ENCODE assay signal across 23 cellular contexts in genomic region chr19:6270076-6270745, GRCh38. TPM values are rescaled to one million over a fixed set of nuclear protein-coding genes. Genes with fewer than 3 reads are reported as not detected.
DNase-seq lines count a peak whose midpoint lies in the region; ATAC-seq and TF ChIP-seq lines count a peak whose summit lies in the region.
"Had no signal": no experiment of that assay in that cellular context is flagged by ENCODE, and none has a peak within 500 bp of the region (broad histone marks: within the 10 kb centered on the region; RNA-seq: fewer than 3 reads in every experiment).

No MANE protein-coding gene starts in this region.

- DNase-seq in activated CD8-positive, alpha-beta T cell treated with anti-CD3 and anti-CD28 coated beads for 36 hours = no peak
- DNase-seq in activated CD8-positive, alpha-beta T cell treated with anti-CD3 and anti-CD28 coated beads, Interleukin-2, amount 10 ng/mL, durations not matched to agents 7 days and 5 days = no peak
- DNase-seq in endothelial cell (ENCODE audit: low spot score) (no peak), nephron progenitor cell (no peak), Calu3 (no peak), H4 (ENCODE audit: low spot score) (no peak), GM19238 (ENCODE audit: insufficient read length, low spot score) (no peak)
- DNase-seq: 8988T; activated CD4-positive, CD25-positive, alpha-beta regulatory T cell treated with anti-CD3 and anti-CD28 coated beads, Interleukin-2, amount 50 U/mL, for 72 hours; activated CD8-positive, alpha-beta memory T cell treated with anti-CD3 and anti-CD28 coated beads, Interleukin-2, amount 50 U/mL, for 48 hours; esophagus squamous epithelium; KG1; NCI-H1105; NCI-H69; OCI-M1; SJCRH30; stimulated activated CD4-positive, alpha-beta T cell treated with anti-CD3 and anti-CD28 coated beads, Interleukin-4, amount 100 ng/mL, for 4 hours; stimulated activated CD8-positive, alpha-beta memory T cell treated with anti-CD3 and anti-CD28 coated beads, Interleukin-4, amount 100 ng/mL, for 48 hours; T-helper 2 cell had no signal

- H3K9me3 Mint-ChIP-seq in activated CD8-positive, alpha-beta T cell treated with anti-CD3 and anti-CD28 coated beads for 36 hours = no peaks in the 10 kb centered on the region
- no peaks in the 10 kb centered on the region for H3K9me3 Mint-ChIP-seq in activated CD8-positive, alpha-beta T cell treated with anti-CD3 and anti-CD28 coated beads, Interleukin-2, amount 10 ng/mL, durations not matched to agents 7 days and 5 days (ENCODE audit: insufficient read depth)
- H3K9me3 Mint-ChIP-seq in endothelial cell (ENCODE audit: unreplicated experiment) = no peaks in the 10 kb centered on the region
- no peaks in the 10 kb centered on the region for H3K9me3 Mint-ChIP-seq in nephron progenitor cell
- no peaks in the 10 kb centered on the region for H3K9me3 Mint-ChIP-seq in Calu3 (ENCODE audit: low read depth, unreplicated experiment)

- H3K36me3 Mint-ChIP-seq in activated CD8-positive, alpha-beta T cell treated with anti-CD3 and anti-CD28 coated beads for 36 hours (ENCODE audit: low read depth) = peaks cover 17% of the 10 kb centered on the region
- H3K36me3 Mint-ChIP-seq in activated CD8-positive, alpha-beta T cell treated with anti-CD3 and anti-CD28 coated beads, Interleukin-2, amount 10 ng/mL, durations not matched to agents 7 days and 5 days (ENCODE audit: low read depth) = peaks cover 29% of the 10 kb centered on the region
- H3K36me3 Mint-ChIP-seq in endothelial cell (ENCODE audit: low read depth, unreplicated experiment) = peaks cover 22% of the 10 kb centered on the region
- H3K36me3 Mint-ChIP-seq in nephron progenitor cell (ENCODE audit: low read depth) = peaks cover 40% of the 10 kb centered on the region
- peaks cover 5% of the 10 kb centered on the region for H3K36me3 Mint-ChIP-seq in Calu3 (ENCODE audit: insufficient read depth, unreplicated experiment)

- TF ChIP-seq CTCF in activated CD8-positive, alpha-beta T cell treated with anti-CD3 and anti-CD28 coated beads for 36 hours (IDR thresholded peaks at IDR 0.05) = no peak
- TF ChIP-seq CTCF in endothelial cell (IDR thresholded peaks at IDR 0.05; ENCODE audit: unreplicated experiment) = no peak
- no peak for TF ChIP-seq CTCF in nephron progenitor cell (IDR thresholded peaks at IDR 0.05)
- no peak for TF ChIP-seq CTCF in Calu3 (IDR thresholded peaks at IDR 0.05; ENCODE audit: unreplicated experiment)

- H3K36me3 ChIP-seq in urinary bladder (ENCODE audit: insufficient read depth) = no peaks in the 10 kb centered on the region

- peak overlapping the region; percentile 2 for H3K27ac ChIP-seq in urinary bladder (ENCODE audit: low read depth)
- H3K27ac ChIP-seq: HL-60, SJCRH30 had no signal

- no peak for ATAC-seq in activated CD8-positive, alpha-beta T cell treated with anti-CD3 and anti-CD28 coated beads for 36 hours
- ATAC-seq in activated CD8-positive, alpha-beta T cell treated with anti-CD3 and anti-CD28 coated beads, Interleukin-2, amount 10 ng/mL, durations not matched to agents 7 days and 5 days = no peak

- H3K4me3 ChIP-seq in urinary bladder (ENCODE audit: low read depth, low read length) = no peak overlapping the region
- H3K4me3 ChIP-seq: HAP-1, SJCRH30, suprapubic skin had no signal

- 88% methylated on average over 31 of the region's 31 CpGs for WGBS in urinary bladder

- no peaks in the 10 kb centered on the region for H3K27me3 Mint-ChIP-seq in activated CD8-positive, alpha-beta T cell treated with anti-CD3 and anti-CD28 coated beads for 36 hours
- H3K27me3 Mint-ChIP-seq in activated CD8-positive, alpha-beta T cell treated with anti-CD3 and anti-CD28 coated beads, Interleukin-2, amount 10 ng/mL, durations not matched to agents 7 days and 5 days (ENCODE audit: low read depth) = no peaks in the 10 kb centered on the region
- peaks cover 13% of the 10 kb centered on the region for H3K27me3 Mint-ChIP-seq in endothelial cell (ENCODE audit: unreplicated experiment)
- H3K27me3 Mint-ChIP-seq in nephron progenitor cell (ENCODE audit: low read depth, poor library complexity) = no peaks in the 10 kb centered on the region
- no peaks in the 10 kb centered on the region for H3K27me3 Mint-ChIP-seq in Calu3 (ENCODE audit: unreplicated experiment)

- H3K4me1 Mint-ChIP-seq in activated CD8-positive, alpha-beta T cell treated with anti-CD3 and anti-CD28 coated beads for 36 hours (ENCODE audit: low read depth) = peaks cover 25% of the 10 kb centered on the region
- peaks cover 3% of the 10 kb centered on the region for H3K4me1 Mint-ChIP-seq in activated CD8-positive, alpha-beta T cell treated with anti-CD3 and anti-CD28 coated beads, Interleukin-2, amount 10 ng/mL, durations not matched to agents 7 days and 5 days (ENCODE audit: low read depth)
- H3K4me1 Mint-ChIP-seq in endothelial cell (ENCODE audit: unreplicated experiment) = peaks cover 36% of the 10 kb centered on the region
- peaks cover 83% of the 10 kb centered on the region for H3K4me1 Mint-ChIP-seq in nephron progenitor cell
- H3K4me1 Mint-ChIP-seq in Calu3 (ENCODE audit: low read depth, unreplicated experiment) = peaks cover 17% of the 10 kb centered on the region

- intact Hi-C loops in activated CD8-positive, alpha-beta T cell treated with anti-CD3 and anti-CD28 coated beads for 36 hours (cut with micrococcal nuclease) = no loop called here
- intact Hi-C loops in Calu3 (cut with micrococcal nuclease; ENCODE audit: unreplicated experiment) = no loop called here

- H3K4me1 ChIP-seq in urinary bladder (ENCODE audit: insufficient read depth) = peaks cover 4% of the 10 kb centered on the region
- H3K4me1 ChIP-seq: SJCRH30 had no signal

- no TSS peak for BruUV-seq in Calu3 (replicated peaks; lab: Mats Ljungman, UMichigan)

- CTCF ChIA-PET in activated CD8-positive, alpha-beta T cell treated with anti-CD3 and anti-CD28 coated beads for 36 hours (lab: Charles Lee) = interaction anchor here (0.9 kb wide), 1 partner anchor 9 kb away, joined by 3 read pairs; no protein-coding TSS in a partner anchor
- CTCF ChIA-PET in activated CD8-positive, alpha-beta T cell treated with anti-CD3 and anti-CD28 coated beads, Interleukin-2, amount 10 ng/mL, durations not matched to agents 7 days and 5 days (lab: Charles Lee) = interaction anchor here (1.3 to 1.5 kb wide), 2 partner anchors 9 to 52 kb away, joined by 5 to 6 read pairs; no protein-coding TSS in a partner anchor
- CTCF ChIA-PET in Calu3 (lab: Charles Lee) = no interaction called here

- POLR2A ChIA-PET in activated CD8-positive, alpha-beta T cell treated with anti-CD3 and anti-CD28 coated beads for 36 hours (lab: Charles Lee) = interaction anchor here (0.7 to 1.3 kb wide), 2 partner anchors 12 to 466 kb away, joined by 3 to 4 read pairs; partner anchors contain the start of gene NRTN
- POLR2A ChIA-PET in activated CD8-positive, alpha-beta T cell treated with anti-CD3 and anti-CD28 coated beads, Interleukin-2, amount 10 ng/mL, durations not matched to agents 7 days and 5 days (lab: Charles Lee) = interaction anchor here (0.6 kb wide), 1 partner anchor 68 kb away, joined by 3 read pairs; no protein-coding TSS in a partner anchor

- peak overlapping the region; percentile 13 for H3K27ac Mint-ChIP-seq in activated CD8-positive, alpha-beta T cell treated with anti-CD3 and anti-CD28 coated beads for 36 hours
- no peak overlapping the region for H3K27ac Mint-ChIP-seq in activated CD8-positive, alpha-beta T cell treated with anti-CD3 and anti-CD28 coated beads, Interleukin-2, amount 10 ng/mL, durations not matched to agents 7 days and 5 days
- H3K27ac Mint-ChIP-seq in endothelial cell (ENCODE audit: unreplicated experiment) = peak overlapping the region; percentile 74
- H3K27ac Mint-ChIP-seq in nephron progenitor cell = peak overlapping the region; percentile 91
- H3K27ac Mint-ChIP-seq in Calu3 (ENCODE audit: unreplicated experiment) = no peak overlapping the region

- no peak overlapping the region for H3K4me3 Mint-ChIP-seq in activated CD8-positive, alpha-beta T cell treated with anti-CD3 and anti-CD28 coated beads for 36 hours
- no peak overlapping the region for H3K4me3 Mint-ChIP-seq in activated CD8-positive, alpha-beta T cell treated with anti-CD3 and anti-CD28 coated beads, Interleukin-2, amount 10 ng/mL, durations not matched to agents 7 days and 5 days
- H3K4me3 Mint-ChIP-seq in endothelial cell (ENCODE audit: unreplicated experiment) = peak overlapping the region; percentile 51
- H3K4me3 Mint-ChIP-seq in nephron progenitor cell = peak overlapping the region; percentile 20
- no peak overlapping the region for H3K4me3 Mint-ChIP-seq in Calu3 (ENCODE audit: low read depth, unreplicated experiment)

RNA-seq across cellular contexts. Expression of gene MLLT1, which starts 9.6 kb away (rescaled TPM):
- total RNA-seq in activated CD8-positive, alpha-beta T cell treated with anti-CD3 and anti-CD28 coated beads for 36 hours = 10 to 100 TPM; 41.4 to 44.6 TPM
- total RNA-seq in activated CD8-positive, alpha-beta T cell treated with anti-CD3 and anti-CD28 coated beads, Interleukin-2, amount 10 ng/mL, durations not matched to agents 7 days and 5 days = 10 to 100 TPM; 37.3 to 48.7 TPM
- 59.2 TPM for total RNA-seq in endothelial cell (ENCODE audit: unreplicated experiment)
- 7.5 TPM for total RNA-seq in urinary bladder
- 46.6 TPM for polyA plus RNA-seq in urinary bladder
- 45.8 and 49.8 TPM in 2 replicates for total RNA-seq in Calu3 (2022)
- total RNA-seq in H4 (2014; rRNA removed; shearing (Covaris generic)) = 8.1 and 9.6 TPM in 2 replicates

Comparison
In these comparisons a context has a peak if more than half of its experiments do, and no peak if none do; other contexts are left out.
1. H3K27ac Mint-ChIP-seq: peak in activated CD8-positive, alpha-beta T cell treated with anti-CD3 and anti-CD28 coated beads for 36 hours (single experiment), endothelial cell (single experiment) and nephron progenitor cell (single experiment); none in activated CD8-positive, alpha-beta T cell treated with anti-CD3 and anti-CD28 coated beads, Interleukin-2, amount 10 ng/mL, durations not matched to agents 7 days and 5 days (single experiment) and Calu3 (single experiment).
2. H3K4me3 Mint-ChIP-seq: peak in endothelial cell (single experiment) and nephron progenitor cell (single experiment); none in activated CD8-positive, alpha-beta T cell treated with anti-CD3 and anti-CD28 coated beads for 36 hours (single experiment), activated CD8-positive, alpha-beta T cell treated with anti-CD3 and anti-CD28 coated beads, Interleukin-2, amount 10 ng/mL, durations not matched to agents 7 days and 5 days (single experiment) and Calu3 (single experiment).